1 cellular context compared by ENCODE assay signal in genomic region chr22:49833340-49834007, GRCh38.
TF ChIP-seq lines count a peak whose summit lies in the region.

No MANE protein-coding gene starts in this region.

TF ChIP-seq in HCT116, 20 proteins besides CTCF, POLR2A, EP300 and RAD21 (continued from another document):
- TF ChIP-seq EZH2phosphoT487 (IDR thresholded peaks at IDR 0.05; ENCODE audit: borderline replicate concordance) (no peak), CEBPB (IDR thresholded peaks at IDR 0.05; ENCODE audit: low read depth) (peak; percentile 88), SRF (IDR thresholded peaks at IDR 0.05; ENCODE audit: low read depth) (no peak), CBX3 (IDR thresholded peaks at IDR 0.05; ENCODE audit: low read depth) (0 out of 2 replicates have a peak, but pooled peaks have one; percentile 50), MAX (IDR thresholded peaks at IDR 0.05) (peak; percentile 65), POLR2AphosphoS5 (IDR thresholded peaks at IDR 0.05; ENCODE audit: low read depth, low read length) (peak; percentile 26; the same call in 1 of the 2 replicates), ZBTB33 (IDR thresholded peaks at IDR 0.05; ENCODE audit: extremely low read depth, insufficient replicate concordance, low read length) (no peak)
